In genomic region chr3:87148020-87148419, GRCh38 we compare ENCODE assay signal across 26 cellular contexts.
"Had no signal": no experiment of that assay in that cellular context is flagged by ENCODE, and none has a peak within 500 bp of the region (broad histone marks: within the 10 kb centered on the region; RNA-seq: fewer than 3 reads in every experiment).

No MANE protein-coding gene starts in this region.

- H2AFZ ChIP-seq: neural progenitor cell, parathyroid adenoma had no signal

- H3K27ac ChIP-seq: neural progenitor cell, neutrophil, parathyroid adenoma, right atrium auricular region, skin epidermis, suprapubic skin, tibial nerve, uterus had no signal

- H3K36me3 Mint-ChIP-seq: immature natural killer cell; natural killer cell; neural progenitor cell; stimulated activated effector memory CD8-positive, alpha-beta T cell treated with anti-CD3 and anti-CD28 coated beads, Interleukin-12 subunit alpha, Interleukin-12 subunit beta, amount 100 ng/mL, for 72 hours had no signal

- H3K36me3 ChIP-seq: neural progenitor cell, neutrophil, right atrium auricular region, suprapubic skin, tibial nerve, uterus had no signal

- H3K4me2 ChIP-seq: neural progenitor cell had no signal

- H3K4me3 Mint-ChIP-seq: immature natural killer cell; mesothelial cell of epicardium; naive B cell; natural killer cell; nephron progenitor cell; neural progenitor cell; stimulated activated effector memory CD8-positive, alpha-beta T cell treated with anti-CD3 and anti-CD28 coated beads, Interleukin-12 subunit alpha, Interleukin-12 subunit beta, amount 100 ng/mL, for 72 hours; stimulated activated naive CD8-positive, alpha-beta T cell treated with anti-CD3 and anti-CD28 coated beads, Interleukin-15, Interleukin-2, amounts not matched to agents 100 ng/mL and 50 ng/mL, for 24 hours; type B pancreatic cell had no signal

- DNase-seq: hypothalamus; immature natural killer cell; left ventricle myocardium superior; mesendoderm; naive B cell; natural killer cell; nephron progenitor cell; occipital lobe; stimulated activated CD4-positive, alpha-beta T cell treated with anti-CD3 and anti-CD28 coated beads, Interleukin-12 subunit alpha, Interleukin-12 subunit beta, amount 100 ng/mL, for 4 hours; stimulated activated CD4-positive, alpha-beta T cell treated with anti-CD3 and anti-CD28 coated beads, Interleukin-15, amount 100 ng/mL, for 24 hours; stimulated activated CD4-positive, alpha-beta T cell treated with anti-CD3 and anti-CD28 coated beads, Interleukin-4, amount 100 ng/mL, for 24 hours; stimulated activated naive CD4-positive, alpha-beta T cell; uterus had no signal

- ATAC-seq: left ventricle myocardium superior; natural killer cell; sciatic nerve; stimulated activated effector memory CD8-positive, alpha-beta T cell treated with anti-CD3 and anti-CD28 coated beads, Interleukin-12 subunit alpha, Interleukin-12 subunit beta, amount 100 ng/mL, for 72 hours had no signal

- H3K4me3 ChIP-seq: lung, neural progenitor cell, right atrium auricular region, skin epidermis, suprapubic skin, tibial nerve, uterus had no signal

- H3K9me3 ChIP-seq: neutrophil, right atrium auricular region, suprapubic skin, uterus had no signal

- H3K27me3 ChIP-seq: neural progenitor cell, neutrophil, right atrium auricular region, suprapubic skin, tibial nerve, uterus had no signal

- H3K79me2 ChIP-seq: parathyroid adenoma had no signal

- H3K4me1 Mint-ChIP-seq: immature natural killer cell; naive B cell; natural killer cell; nephron progenitor cell; neural progenitor cell; stimulated activated effector memory CD8-positive, alpha-beta T cell treated with anti-CD3 and anti-CD28 coated beads, Interleukin-12 subunit alpha, Interleukin-12 subunit beta, amount 100 ng/mL, for 72 hours had no signal

- H3K4me1 ChIP-seq: neural progenitor cell, parathyroid adenoma, right atrium auricular region, suprapubic skin, tibial nerve, uterus had no signal

- H3K27ac Mint-ChIP-seq: immature natural killer cell; mesothelial cell of epicardium; naive B cell; natural killer cell; nephron progenitor cell; neural progenitor cell; stimulated activated effector memory CD8-positive, alpha-beta T cell treated with anti-CD3 and anti-CD28 coated beads, Interleukin-12 subunit alpha, Interleukin-12 subunit beta, amount 100 ng/mL, for 72 hours; stimulated activated naive CD8-positive, alpha-beta T cell treated with anti-CD3 and anti-CD28 coated beads, Interleukin-15, Interleukin-2, amounts not matched to agents 100 ng/mL and 50 ng/mL, for 24 hours; type B pancreatic cell had no signal

- H3K9ac ChIP-seq: neural progenitor cell, parathyroid adenoma had no signal
